Comparison of ENCODE assay signal across 9 cellular contexts in genomic region chr3:188697127-188697526, GRCh38.
DNase-seq lines count a peak whose midpoint lies in the region; ATAC-seq and TF ChIP-seq lines count a peak whose summit lies in the region.
"Had no signal": no experiment of that assay in that cellular context is flagged by ENCODE, and none has a peak within 500 bp of the region (broad histone marks: within the 10 kb centered on the region; RNA-seq: fewer than 3 reads in every experiment).

No MANE protein-coding gene starts in this region.

- peak overlapping the region; percentile 86 for H3K27ac Mint-ChIP-seq in activated B cell treated with CpG ODN at 0.5 μM for 24 hours

- peaks cover 72% of the 10 kb centered on the region for H3K4me1 Mint-ChIP-seq in activated B cell treated with CpG ODN at 0.5 μM for 24 hours

- H3K4me3 Mint-ChIP-seq in activated B cell treated with CpG ODN at 0.5 μM for 24 hours: peak overlapping the region; percentile 20

- peak; percentile 90 for ATAC-seq in GM18498 (IDR thresholded peaks at IDR 0.05; ENCODE audit: unreplicated experiment)
- peak; percentile 82 for ATAC-seq in GM19324 (IDR thresholded peaks at IDR 0.05; ENCODE audit: low FRiP score, unreplicated experiment)
- peak; percentile 87 for ATAC-seq in HG02973 (IDR thresholded peaks at IDR 0.05; ENCODE audit: unreplicated experiment)
- ATAC-seq in activated B cell treated with CpG ODN at 0.5 μM for 24 hours (ENCODE audit: low read depth): peak; percentile 80
- ATAC-seq in esophagus mucosa: no peak

- no peaks in the 10 kb centered on the region for H3K36me3 Mint-ChIP-seq in activated B cell treated with CpG ODN at 0.5 μM for 24 hours (ENCODE audit: low read depth)

- H3K9me3 Mint-ChIP-seq in activated B cell treated with CpG ODN at 0.5 μM for 24 hours: no peaks in the 10 kb centered on the region

- POLR2A ChIA-PET in activated B cell treated with CpG ODN at 0.5 μM for 24 hours (lab: Charles Lee): interaction anchor here (0.5 to 5.2 kb wide), 8 partner anchors 10 to 1633 kb away, joined by 3 to 38 read pairs (median 3); no protein-coding TSS in a partner anchor

- DNase-seq in activated B cell treated with CpG ODN at 0.5 μM for 24 hours (no peak), cerebellar nuclear complex (lab: John Stamatoyannopoulos, UW) (no peak), cerebellum (ENCODE audit: low spot score) (no peak), NCI-H1105 treated with DMSO at 0.1 percent for 48 hours (lab: John Stamatoyannopoulos, UW) (no peak)
- DNase-seq: NCI-H146 had no signal

- intact Hi-C loops in activated B cell treated with CpG ODN at 0.5 μM for 24 hours (cut with micrococcal nuclease): loop anchor here (1.0 to 10.0 kb wide), 12 partner anchors 9 to 957 kb away; partner anchors contain the start of gene BCL6

- CTCF ChIA-PET in activated B cell treated with CpG ODN at 0.5 μM for 24 hours (lab: Charles Lee): interaction anchor here (1.2 kb wide), 1 partner anchor 275 kb away, joined by 3 read pairs; no protein-coding TSS in a partner anchor

- TF ChIP-seq CTCF in activated B cell treated with CpG ODN at 0.5 μM for 24 hours (IDR thresholded peaks at IDR 0.05): no peak

- no peaks in the 10 kb centered on the region for H3K27me3 Mint-ChIP-seq in activated B cell treated with CpG ODN at 0.5 μM for 24 hours
